ENCODE assay signal across 8 cellular contexts in genomic region chr1:234721476-234722266, GRCh38.
DNase-seq lines count a peak whose midpoint lies in the region; FAIRE-seq and TF ChIP-seq lines count a peak whose summit lies in the region.

No MANE protein-coding gene starts in this region.

- FAIRE-seq in small intestine (lab: Jason Lieb, UNC): no peak

- H3K27ac ChIP-seq in HL-60 (replicated peaks) (peak overlapping the region; percentile 98), ascending aorta (peak overlapping the region; percentile 95 to 97), small intestine (ENCODE audit: low read depth in 1 of 2, low read length in 1 of 2) (peak overlapping the region; percentile 36 to 96)

- WGBS in small intestine, 3 donors: 19 to 29% (median 25%) methylated on average over 12 of the region's 12 CpGs

- TF ChIP-seq CTCF in HL-60 (IDR thresholded peaks at IDR 0.05; ENCODE audit: insufficient read depth, low read length) (no peak), ascending aorta (IDR thresholded peaks at IDR 0.05) (no peak)

- H3K4me1 ChIP-seq in ascending aorta (peaks cover 43 to 81% of the 10 kb centered on the region in 2 donors), small intestine (ENCODE audit: control insufficient read depth in 2 of 2, insufficient read depth in 1 of 2, low read depth in 1 of 2, low read length in 1 of 2) (peaks cover 20 to 57% of the 10 kb centered on the region in 2 donors)

- H3K4me3 ChIP-seq in HL-60 (replicated peaks; ENCODE audit: insufficient read depth, low read length) (no peak overlapping the region), ascending aorta (peak overlapping the region in 1 of 2 donors; percentile 46), small intestine (ENCODE audit: low read depth in 1 of 2, low read length in 2 of 2) (no peak overlapping the region)

- H3K9me3 ChIP-seq in ascending aorta (no peaks in the 10 kb centered on the region), small intestine (ENCODE audit: control insufficient read depth, low read depth) (no peaks in the 10 kb centered on the region)

- peak in 1 of 2 experiments; percentile 36 for DNase-seq in HL-60 (ENCODE audit: low read depth in 1 of 2, low spot score in 1 of 2)
- DNase-seq in ascending aorta (ENCODE audit: low spot score in 2 of 2): peak in 1 of 2 donors; percentile 89
- DNase-seq in inferior parietal cortex (ENCODE audit: extremely low spot score): peak; percentile 81
- peak; percentile 46 for DNase-seq in small intestine
- DNase-seq in SW480 (ENCODE audit: low spot score): no peak
- no peak for DNase-seq in NCI-H146 treated with DMSO at 0.1 percent for 48 hours (lab: John Stamatoyannopoulos, UW; ENCODE audit: unreplicated experiment)
- DNase-seq in NCI-H187 (lab: John Stamatoyannopoulos, UW): no peak
- DNase-seq in LoVo (ENCODE audit: low spot score): no peak

- intact Hi-C loops in ascending aorta (cut with DNase I): loop anchor here (2.0 kb wide), 3 partner anchors 37 to 223 kb away; no protein-coding TSS in a partner anchor

- H3K36me3 ChIP-seq in ascending aorta (no peaks in the 10 kb centered on the region), small intestine (ENCODE audit: control insufficient read depth in 2 of 2, insufficient read depth in 2 of 2, low read length in 2 of 2) (no peaks in the 10 kb centered on the region)

- no peaks in the 10 kb centered on the region for H3K27me3 ChIP-seq in HL-60 (ENCODE audit: insufficient read depth, poor library complexity, severe bottlenecking)
- no peaks in the 10 kb centered on the region for H3K27me3 ChIP-seq in ascending aorta
- H3K27me3 ChIP-seq in small intestine (ENCODE audit: control insufficient read depth in 2 of 2, insufficient read depth in 2 of 2, low read length in 2 of 2): no peaks in the 10 kb centered on the region

Comparison
In these comparisons a context has a peak if more than half of its experiments do, and no peak if none do; other contexts are left out.
1. DNase-seq: peak in inferior parietal cortex (single experiment) and small intestine (single experiment); none in SW480 (single experiment), NCI-H146 treated with DMSO at 0.1 percent for 48 hours (single experiment), NCI-H187 (0 of 2) and LoVo (single experiment).
2. Peak in every context shown above with its lines, with median percentiles within 50 percentile points of each other: H3K27ac ChIP-seq.